Comparison of ENCODE assay signal across 1 cellular context in genomic region chr17:21316212-21316886, GRCh38.
A peak's percentile ranks its signal among the peaks of the same experiment; 100 is the strongest.
TF ChIP-seq lines count a peak whose summit lies in the region.

No MANE protein-coding gene starts in this region.

TF ChIP-seq in HepG2, 621 proteins besides CTCF, POLR2A, EP300 and RAD21:
- TF ChIP-seq ZNF687 (CRISPR knock-in tag; IDR thresholded peaks at IDR 0.05) = peak; percentile 18; the same call in 1 of the 2 replicates
TF ChIP-seq in HepG2: peak in this region for 1; not testable (repeated sequence) for 620.
